ENCODE assay signal across 2 cellular contexts in genomic region chr7:157738064-157738460, GRCh38.
TF ChIP-seq lines count a peak whose summit lies in the region.

No MANE protein-coding gene starts in this region.

TF ChIP-seq in K562, 482 proteins besides CTCF, POLR2A, EP300 and RAD21:
- TF ChIP-seq TRIM28 (IDR thresholded peaks at IDR 0.05) (no peak), RNF2 (IDR thresholded peaks at IDR 0.05) (no peak), SIN3A (IDR thresholded peaks at IDR 0.05; ENCODE audit: borderline replicate concordance in 2 of 2, control insufficient read depth in 1 of 2, low read depth in 2 of 2, low read length in 2 of 2) (no peak), HNRNPH1 (optimal IDR thresholded peaks at IDR 0.05; ENCODE audit: low read depth, low read length) (no peak), ZFX (CRISPR knock-in tag; IDR thresholded peaks at IDR 0.05) (no peak), USF2 (CRISPR knock-in tag; IDR thresholded peaks at IDR 0.05) (peak; percentile 35; the same call in 1 of the 2 replicates), KDM4B (IDR thresholded peaks at IDR 0.05; ENCODE audit: borderline replicate concordance in 2 of 2, low read depth in 1 of 2) (no peak)

TF ChIP-seq in HepG2, 621 proteins besides CTCF, POLR2A, EP300 and RAD21:
- peak; percentile 60 for TF ChIP-seq USF2 (IDR thresholded peaks at IDR 0.05; ENCODE audit: low read depth, low read length)
- no peak for TF ChIP-seq USF2 (CRISPR knock-in tag; IDR thresholded peaks at IDR 0.05; ENCODE audit: borderline replicate concordance)
- TF ChIP-seq ZNF567 (CRISPR knock-in tag; IDR thresholded peaks at IDR 0.05; ENCODE audit: borderline replicate concordance) = no peak
